27 cellular contexts compared by ENCODE assay signal in the genomic region with DNA sequence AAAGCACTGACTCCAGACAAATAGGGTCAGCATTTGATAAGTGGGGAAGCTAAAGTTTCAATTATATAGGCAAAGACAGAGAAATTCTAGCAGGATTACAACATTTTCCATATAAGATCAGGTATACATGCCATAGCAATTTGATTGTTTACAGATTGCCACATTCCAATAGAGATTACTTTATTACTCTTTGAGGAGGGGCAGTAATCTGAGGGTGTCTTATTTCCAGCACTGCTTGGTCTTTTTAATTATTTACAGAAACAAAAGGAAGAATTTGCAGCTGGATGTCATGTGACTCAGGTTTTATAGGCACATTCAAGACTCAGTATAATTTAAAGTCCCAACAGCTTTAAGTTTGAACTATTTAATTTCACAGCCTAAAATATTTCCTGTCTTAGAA. TPM values are rescaled to one million over a fixed set of nuclear protein-coding genes. Genes with fewer than 3 reads are reported as not detected.
DNase-seq lines count a peak whose midpoint lies in the region; ATAC-seq, FAIRE-seq and TF ChIP-seq lines count a peak whose summit lies in the region.
"Had no signal": no experiment of that assay in that cellular context is flagged by ENCODE, and none has a peak within 500 bp of the region (broad histone marks: within the 10 kb centered on the region; RNA-seq: fewer than 3 reads in every experiment).

No MANE protein-coding gene starts in this region.

- H3K36me3 ChIP-seq in ACC112 (ENCODE audit: insufficient read depth, low read length) (no peaks in the 10 kb centered on the region), adipocyte (ENCODE audit: control insufficient read depth, insufficient read depth, low read length, severe bottlenecking) (no peaks in the 10 kb centered on the region), pancreas (no peaks in the 10 kb centered on the region)
- H3K36me3 ChIP-seq: BE2C had no signal

- no peak overlapping the region for H3K4me3 Mint-ChIP-seq in mesothelial cell of epicardium
- H3K4me3 Mint-ChIP-seq: CD8-positive, alpha-beta memory T cell had no signal

- H3K4me3 ChIP-seq in ACC112 (ENCODE audit: low read depth, low read length) (no peak overlapping the region), adipocyte (ENCODE audit: low read length) (peak overlapping the region; percentile 45), pancreas (no peak overlapping the region)
- H3K4me3 ChIP-seq: SK-N-MC had no signal

- no peak overlapping the region for H3K27ac Mint-ChIP-seq in mesothelial cell of epicardium
- H3K27ac Mint-ChIP-seq in activated naive CD4-positive, alpha-beta T cell treated with anti-CD3 and anti-CD28 coated beads, Interleukin-2, amount 50 U/mL, for 72 hours: no peak overlapping the region
- H3K27ac Mint-ChIP-seq: CD8-positive, alpha-beta memory T cell had no signal

- H3K27me3 ChIP-seq in ACC112 (ENCODE audit: insufficient read depth, low read length) (no peaks in the 10 kb centered on the region; the same call in 1 of the 2 replicates), adipocyte (replicated peaks; ENCODE audit: control insufficient read depth, insufficient read depth, low read length) (peaks cover 6% of the 10 kb centered on the region), pancreas (no peaks in the 10 kb centered on the region)
- H3K27me3 ChIP-seq: BE2C had no signal

- ATAC-seq in pancreas: no peak
- ATAC-seq in activated naive CD4-positive, alpha-beta T cell treated with anti-CD3 and anti-CD28 coated beads, Interleukin-2, amount 50 U/mL, for 72 hours: no peak

- H3K4me1 ChIP-seq in ACC112 (ENCODE audit: control insufficient read depth, insufficient read depth, low read length, unreplicated experiment): no peaks in the 10 kb centered on the region
- peaks cover 5% of the 10 kb centered on the region for H3K4me1 ChIP-seq in adipocyte (ENCODE audit: control insufficient read depth, insufficient read depth, low read length)
- no peaks in the 10 kb centered on the region for H3K4me1 ChIP-seq in pancreas
- H3K4me1 ChIP-seq: BE2C had no signal

- peak overlapping the region; percentile 78 for H3K27ac ChIP-seq in ACC112 (ENCODE audit: low read depth, low read length)
- no peak overlapping the region for H3K27ac ChIP-seq in pancreas
- H3K27ac ChIP-seq: 22Rv1, SK-N-MC had no signal

- peaks cover 15% of the 10 kb centered on the region for H3K27me3 Mint-ChIP-seq in mesothelial cell of epicardium (ENCODE audit: low read depth)
- H3K27me3 Mint-ChIP-seq: CD8-positive, alpha-beta memory T cell had no signal

- no peaks in the 10 kb centered on the region for H3K4me1 Mint-ChIP-seq in mesothelial cell of epicardium
- H3K4me1 Mint-ChIP-seq: CD8-positive, alpha-beta memory T cell had no signal

- H3K9ac ChIP-seq in adipocyte (ENCODE audit: low read length): no peak overlapping the region

- peaks cover 12% of the 10 kb centered on the region for H3K9me3 Mint-ChIP-seq in mesothelial cell of epicardium
- no peaks in the 10 kb centered on the region for H3K9me3 Mint-ChIP-seq in activated naive CD4-positive, alpha-beta T cell treated with anti-CD3 and anti-CD28 coated beads, Interleukin-2, amount 50 U/mL, for 72 hours

- H3K36me3 Mint-ChIP-seq in mesothelial cell of epicardium: no peaks in the 10 kb centered on the region
- H3K36me3 Mint-ChIP-seq in activated naive CD4-positive, alpha-beta T cell treated with anti-CD3 and anti-CD28 coated beads, Interleukin-2, amount 50 U/mL, for 72 hours: no peaks in the 10 kb centered on the region
- H3K36me3 Mint-ChIP-seq: CD14-positive monocyte; CD8-positive, alpha-beta memory T cell had no signal

- peak; percentile 73 for DNase-seq in adipocyte (ENCODE audit: low read depth)
- peak; percentile 42 for DNase-seq in fibroblast of gingiva (ENCODE audit: low read depth)
- DNase-seq in pancreas: no peak
- no peak for DNase-seq in mesothelial cell of epicardium (ENCODE audit: low spot score in 2 of 2, unreplicated experiment in 2 of 2)
- no peak for DNase-seq in DMS 273 (lab: John Stamatoyannopoulos, UW; ENCODE audit: unreplicated experiment)
- no peak for DNase-seq in activated gamma-delta T cell (lab: John Stamatoyannopoulos, UW)
- DNase-seq in activated naive CD4-positive, alpha-beta T cell treated with anti-CD3 and anti-CD28 coated beads, Interleukin-2, amount 50 U/mL, for 72 hours (ENCODE audit: low spot score in 2 of 2): no peak
- DNase-seq: ACHN; BE2C; CD8-positive, alpha-beta memory T cell; DMS153; DND-41; Karpas-422; NCI-H1092; NCI-H1417 treated with DMSO at 0.1 percent for 48 hours; NCI-H1694 treated with DMSO at 0.1 percent for 48 hours; NCI-H2081; NCI-H524; NCI-H82; NK-92 treated with Interleukin-12 subunit alpha and Interleukin-12 subunit beta, amount 100 ng/mL, for 24 hours; RPMI8226; SHP77 had no signal

- TF ChIP-seq CTCF in pancreas (IDR thresholded peaks at IDR 0.05): no peak
- TF ChIP-seq CTCF in mesothelial cell of epicardium (IDR thresholded peaks at IDR 0.05; ENCODE audit: unreplicated experiment): no peak

- no peaks in the 10 kb centered on the region for H3K79me2 ChIP-seq in ACC112 (ENCODE audit: control insufficient read depth, insufficient read depth, low read length, unreplicated experiment)

- no peaks in the 10 kb centered on the region for H3K9me3 ChIP-seq in adipocyte (ENCODE audit: control insufficient read depth, low read length)
- no peaks in the 10 kb centered on the region for H3K9me3 ChIP-seq in pancreas
- H3K9me3 ChIP-seq: BE2C had no signal

- FAIRE-seq in pancreas (lab: Jason Lieb, UNC): peak; percentile 26
- FAIRE-seq: GM18507 had no signal

- H2AFZ ChIP-seq in ACC112 (ENCODE audit: low read length, unreplicated experiment): no peak overlapping the region

- intact Hi-C loops in pancreas (cut with DNase I): no loop called here

RNA-seq across cellular contexts. Expression of a gene that starts 42.5 kb away (rescaled TPM):
- total RNA-seq in pancreas (1 to 10 TPM; 3.2 to 8.1 (median 4.5) TPM), mesothelial cell of epicardium (0.07 to 0.47 TPM (median 0.31 TPM) in 3 replicates)
- 1 to 10 TPM; 2.3 to 3.1 TPM for polyA plus RNA-seq in pancreas
- not detected for total RNA-seq in activated naive CD4-positive, alpha-beta T cell treated with anti-CD3 and anti-CD28 coated beads, Interleukin-2, amount 50 U/mL, for 72 hours
- total RNA-seq: CD8-positive, alpha-beta memory T cell had no signal
- polyA plus RNA-seq: CD14-positive monocyte; CD8-positive, alpha-beta memory T cell had no signal

Comparison
In these comparisons a context has a peak if more than half of its experiments do, and no peak if none do; other contexts are left out.
1. DNase-seq: peak in adipocyte (single experiment) and fibroblast of gingiva (single experiment); none in pancreas (0 of 6), mesothelial cell of epicardium (0 of 2), DMS 273 (single experiment), activated gamma-delta T cell (single experiment) and activated naive CD4-positive, alpha-beta T cell treated with anti-CD3 and anti-CD28 coated beads, Interleukin-2, amount 50 U/mL, for 72 hours (0 of 2).